Comparison of ENCODE assay signal across 22 cellular contexts in genomic region chr10:49023071-49023470, GRCh38.
"Had no signal": no experiment of that assay in that cellular context is flagged by ENCODE, and none has a peak within 500 bp of the region (broad histone marks: within the 10 kb centered on the region; RNA-seq: fewer than 3 reads in every experiment).

No MANE protein-coding gene starts in this region.

- H3K4me2 ChIP-seq: PC-9 had no signal

- H2AFZ ChIP-seq: PC-9 had no signal

- DNase-seq: activated CD4-positive, alpha-beta memory T cell treated with anti-CD3 and anti-CD28 coated beads, Interleukin-2, amount 10 ng/mL, durations not matched to agents 7 days and 5 days; activated CD4-positive, alpha-beta T cell treated with anti-CD3 and anti-CD28 coated beads for 36 hours; activated CD4-positive, alpha-beta T cell treated with anti-CD3 and anti-CD28 coated beads, Interleukin-2, amount 50 U/mL, for 1 hour; activated gamma-delta T cell treated with Interleukin-2 at 50 U/mL for 16 hours; activated naive CD4-positive, alpha-beta T cell treated with anti-CD3 and anti-CD28 coated beads, Interleukin-2, amount 10 ng/mL, durations not matched to agents 7 days and 5 days; activated naive CD8-positive, alpha-beta T cell treated with anti-CD3 and anti-CD28 coated beads for 36 hours; activated T-cell treated with anti-CD3 and anti-CD28 coated beads for 4 hours; activated T-cell treated with anti-CD3 and anti-CD28 coated beads, Interleukin-2, amount 50 U/mL, for 48 hours; anterior cingulate cortex; Karpas-422; NCI-H1417; NCI-H1930; NCI-H2171; NCI-H226; NCI-H526; NCI-H82; PC-9; SIG-M5; T-helper 17 cell; T-helper 9 cell had no signal

- H3K27ac ChIP-seq: PC-9 had no signal

- ATAC-seq: activated CD4-positive, alpha-beta T cell treated with anti-CD3 and anti-CD28 coated beads for 36 hours; activated T-helper 17 cell treated with anti-CD3 and anti-CD28 coated beads, Interleukin-2, amount 50 U/mL, for 72 hours; T-helper 17 cell had no signal

- H3K4me3 ChIP-seq: K562, PC-9 had no signal
